ENCODE assay signal across 9 cellular contexts in genomic region chr19:11242864-11243797, GRCh38. TPM values are rescaled to one million over a fixed set of nuclear protein-coding genes. Genes with fewer than 3 reads are reported as not detected.
A peak's percentile ranks its signal among the peaks of the same experiment; 100 is the strongest.
DNase-seq lines count a peak whose midpoint lies in the region; ATAC-seq, FAIRE-seq and TF ChIP-seq lines count a peak whose summit lies in the region.
"Had no signal": no experiment of that assay in that cellular context is flagged by ENCODE, and none has a peak within 500 bp of the region (broad histone marks: within the 10 kb centered on the region; RNA-seq: fewer than 3 reads in every experiment).

No MANE protein-coding gene starts in this region.

- H4K5ac ChIP-seq in IMR-90 (ENCODE audit: low read depth, low read length) = no peak overlapping the region

- H3K4me3 ChIP-seq in GM12865 (ENCODE audit: low read depth, low read length) = no peak overlapping the region
- no peak overlapping the region for H3K4me3 ChIP-seq in IMR-90 (ENCODE audit: insufficient read depth, low read depth, low read length)
- no peak overlapping the region for H3K4me3 ChIP-seq in SU-DHL-6 (ENCODE audit: insufficient read depth, low read length, poor library complexity, severe bottlenecking)
- no peak overlapping the region for H3K4me3 ChIP-seq in heart left ventricle

- H3K4me2 ChIP-seq in IMR-90 (ENCODE audit: low read depth, low read length) (no peak overlapping the region), SU-DHL-6 (ENCODE audit: low read depth, low read length, poor library complexity, severe bottlenecking) (peak overlapping the region; percentile 59)

- H3K36me3 Mint-ChIP-seq in activated naive CD8-positive, alpha-beta T cell treated with anti-CD3 and anti-CD28 coated beads, Interleukin-2, amount 10 ng/mL, durations not matched to agents 7 days and 5 days = no peaks in the 10 kb centered on the region

- H4K8ac ChIP-seq in IMR-90 (ENCODE audit: low read depth in 2 of 2, low read length in 2 of 2) = peak overlapping the region in 1 of 2 experiments; percentile 70; a peak in 1 of 4 replicates

- H2BK20ac ChIP-seq in IMR-90 (ENCODE audit: low read depth, low read length) = peak overlapping the region; percentile 39

- H3K27me3 Mint-ChIP-seq in activated naive CD8-positive, alpha-beta T cell treated with anti-CD3 and anti-CD28 coated beads, Interleukin-2, amount 10 ng/mL, durations not matched to agents 7 days and 5 days = peaks cover 8% of the 10 kb centered on the region
- H3K27me3 Mint-ChIP-seq: stimulated activated naive CD8-positive, alpha-beta T cell treated with anti-CD3 and anti-CD28 coated beads, Interleukin-15, Interleukin-2, amounts not matched to agents 100 ng/mL and 50 ng/mL, for 24 hours had no signal

- H3K9me3 Mint-ChIP-seq in activated naive CD8-positive, alpha-beta T cell treated with anti-CD3 and anti-CD28 coated beads, Interleukin-2, amount 10 ng/mL, durations not matched to agents 7 days and 5 days = no peaks in the 10 kb centered on the region

- H3K56ac ChIP-seq in IMR-90 (ENCODE audit: extremely low read depth, insufficient read depth, low read length) = no peak overlapping the region

- H2AFZ ChIP-seq in IMR-90 (replicated peaks; ENCODE audit: low read length, poor library complexity) = peak overlapping the region; percentile 91
- no peak overlapping the region for H2AFZ ChIP-seq in SU-DHL-6 (ENCODE audit: low read depth, low read length, severe bottlenecking)

- H3K23ac ChIP-seq in IMR-90 (ENCODE audit: low read depth, low read length) = 0 out of 2 replicates have a peak overlapping the region, but pooled peaks have one; percentile 51

- H3K9me2 ChIP-seq in SU-DHL-6 (replicated peaks; ENCODE audit: insufficient read depth, low read length) = no peaks in the 10 kb centered on the region

- H3K4me1 ChIP-seq in IMR-90 (ENCODE audit: control insufficient read depth, insufficient read depth, low read length) (0 out of 2 replicates have a peak, but pooled peaks cover 1% of the 10 kb centered on the region), heart left ventricle (peaks cover 4 to 42% (median 22%) of the 10 kb centered on the region in 12 donors)

- peak overlapping the region; percentile 19; the same call in 1 of the 2 replicates for H2BK120ac ChIP-seq in IMR-90 (ENCODE audit: low read depth, low read length)

- H3K79me1 ChIP-seq in IMR-90 (ENCODE audit: low read depth in 1 of 2, low read length in 2 of 2) = no peaks in the 10 kb centered on the region

- peaks cover 3% of the 10 kb centered on the region for H3K4me1 Mint-ChIP-seq in activated naive CD8-positive, alpha-beta T cell treated with anti-CD3 and anti-CD28 coated beads, Interleukin-2, amount 10 ng/mL, durations not matched to agents 7 days and 5 days

- in situ Hi-C loops in IMR-90 (cut with MboI; ENCODE audit: low sequenced_read_pairs) = no loop called here

- no peak overlapping the region for H2BK15ac ChIP-seq in IMR-90 (ENCODE audit: low read depth, low read length)

- H4K20me1 ChIP-seq in IMR-90 (ENCODE audit: insufficient read depth, low read length) (no peaks in the 10 kb centered on the region), SU-DHL-6 (ENCODE audit: low read depth, low read length) (no peaks in the 10 kb centered on the region)

- TF ChIP-seq CTCF in GM12865 (IDR thresholded peaks at IDR 0.05; ENCODE audit: insufficient read depth, low read depth, low read length, missing control alignments) = peak; percentile 92
- peak; percentile 54 for TF ChIP-seq CTCF in IMR-90 (conservative IDR thresholded peaks at IDR 0.05; ENCODE audit: low read depth, low read length)
- TF ChIP-seq CTCF in SU-DHL-6 (IDR thresholded peaks at IDR 0.05; ENCODE audit: insufficient read depth, low read length, poor library complexity, severe bottlenecking) = peak; percentile 77
- TF ChIP-seq CTCF in heart left ventricle (IDR thresholded peaks at IDR 0.05) = peak; percentile 80 to 97 (median 90)

- peak overlapping the region; percentile 67 for H2AK9ac ChIP-seq in IMR-90 (replicated peaks; ENCODE audit: low read depth, low read length, poor library complexity)

- H2AK5ac ChIP-seq in IMR-90 (ENCODE audit: low read depth, low read length) = peak overlapping the region; percentile 20; the same call in 1 of the 2 replicates

- H3K4ac ChIP-seq in IMR-90 (ENCODE audit: low read depth, low read length) = peak overlapping the region; percentile 52

- ATAC-seq in IMR-90 (ENCODE audit: low read depth) (peak; percentile 100), heart left ventricle (peak; percentile 87 to 94 (median 90)), GM18907 (IDR thresholded peaks at IDR 0.05; ENCODE audit: unreplicated experiment) (no peak)
- peak; percentile 87 for ATAC-seq in activated naive CD8-positive, alpha-beta T cell treated with anti-CD3 and anti-CD28 coated beads, Interleukin-2, amount 10 ng/mL, durations not matched to agents 7 days and 5 days (ENCODE audit: low read depth)

- TF ChIP-seq RAD21 in IMR-90 (IDR thresholded peaks at IDR 0.05; ENCODE audit: low read length) = peak; percentile 31

- no peak overlapping the region for H3K9ac ChIP-seq in IMR-90 (ENCODE audit: low read depth, low read length)
- no peak overlapping the region for H3K9ac ChIP-seq in SU-DHL-6 (ENCODE audit: low read length)

- intact Hi-C loops in IMR-90 (cut with micrococcal nuclease) = loop anchor here (1.0 kb wide), 2 partner anchors 43 to 239 kb away; no protein-coding TSS in a partner anchor
- intact Hi-C loops in heart left ventricle (cut with DNase I) = loop anchor here in 7 of 10 donors (2.0 to 5.0 kb wide), 4 partner anchors 36 to 46 kb away; no protein-coding TSS in a partner anchor

- peaks cover 4% of the 10 kb centered on the region; the same call in 1 of the 2 replicates for H3K9me1 ChIP-seq in IMR-90 (ENCODE audit: insufficient read depth, low read length)

- H3K27me3 ChIP-seq in IMR-90 (ENCODE audit: control insufficient read depth, insufficient read depth, low read length) = no peaks in the 10 kb centered on the region
- no peaks in the 10 kb centered on the region for H3K27me3 ChIP-seq in SU-DHL-6 (ENCODE audit: low read length)
- no peaks in the 10 kb centered on the region for H3K27me3 ChIP-seq in heart left ventricle

- CTCF ChIA-PET in IMR-90 (lab: Yijun Ruan, JAX) = interaction anchor here (0.6 to 1.4 kb wide), 6 partner anchors 13 to 240 kb away, joined by 3 to 6 read pairs (median 4); no protein-coding TSS in a partner anchor

- dilution Hi-C loops in IMR-90 (cut with HindIII; ENCODE audit: low sequenced_read_pairs, unreplicated experiment) = no loop called here

- peak overlapping the region; percentile 45; the same call in 1 of the 2 replicates for H3K14ac ChIP-seq in IMR-90 (replicated peaks; ENCODE audit: low read depth, low read length)

- no peak overlapping the region for H3K27ac Mint-ChIP-seq in activated naive CD8-positive, alpha-beta T cell treated with anti-CD3 and anti-CD28 coated beads, Interleukin-2, amount 10 ng/mL, durations not matched to agents 7 days and 5 days
- H3K27ac Mint-ChIP-seq: stimulated activated naive CD8-positive, alpha-beta T cell treated with anti-CD3 and anti-CD28 coated beads, Interleukin-15, Interleukin-2, amounts not matched to agents 100 ng/mL and 50 ng/mL, for 24 hours had no signal

- peak; percentile 87 for DNase-seq in GM12865 (ENCODE audit: low read depth)
- peak; percentile 77 for DNase-seq in IMR-90
- DNase-seq in activated naive CD8-positive, alpha-beta T cell treated with anti-CD3 and anti-CD28 coated beads, Interleukin-2, amount 10 ng/mL, durations not matched to agents 7 days and 5 days = peak; percentile 90
- peak; percentile 94 to 98 (median 95) for DNase-seq in heart left ventricle
- DNase-seq in pulmonary artery endothelial cell (ENCODE audit: low read depth, low spot score) = peak; percentile 75
- DNase-seq in urothelium cell line (ENCODE audit: low spot score) = peak; percentile 89

- H3K36me3 ChIP-seq in IMR-90 (ENCODE audit: control insufficient read depth, insufficient read depth, low read length) (peaks cover 31% of the 10 kb centered on the region), SU-DHL-6 (ENCODE audit: low read length) (no peaks in the 10 kb centered on the region), heart left ventricle (peaks cover 0 to 90% (median 55%) of the 10 kb centered on the region in 9 donors)

- no peak overlapping the region for H3K27ac ChIP-seq in IMR-90 (ENCODE audit: insufficient read depth, low read length)
- H3K27ac ChIP-seq in SU-DHL-6 (ENCODE audit: low read depth, low read length) = no peak overlapping the region
- H3K27ac ChIP-seq in heart left ventricle = peak overlapping the region in 11 of 12 donors; percentile 60 to 89 (median 77)

- H3K79me2 ChIP-seq in SU-DHL-6 (ENCODE audit: insufficient read depth, low read length) = no peaks in the 10 kb centered on the region

- H3K9me3 ChIP-seq in IMR-90 (ENCODE audit: control insufficient read depth, insufficient read depth, low read length) (no peaks in the 10 kb centered on the region), SU-DHL-6 (ENCODE audit: insufficient read depth, low read length) (no peaks in the 10 kb centered on the region), heart left ventricle (peaks cover 0 to 15% (median 3%) of the 10 kb centered on the region in 12 donors)

- H3F3A ChIP-seq in SU-DHL-6 (ENCODE audit: insufficient read depth) = no peaks in the 10 kb centered on the region

- peak overlapping the region; percentile 49 for H3K4me3 Mint-ChIP-seq in activated naive CD8-positive, alpha-beta T cell treated with anti-CD3 and anti-CD28 coated beads, Interleukin-2, amount 10 ng/mL, durations not matched to agents 7 days and 5 days
- H3K4me3 Mint-ChIP-seq: stimulated activated naive CD8-positive, alpha-beta T cell treated with anti-CD3 and anti-CD28 coated beads, Interleukin-15, Interleukin-2, amounts not matched to agents 100 ng/mL and 50 ng/mL, for 24 hours had no signal

- no peak overlapping the region for H2BK5ac ChIP-seq in IMR-90 (ENCODE audit: low read depth, low read length, poor library complexity, severe bottlenecking)

- POLR2A ChIA-PET in IMR-90 (lab: Charles Lee; ENCODE audit: unreplicated experiment) = no interaction called here
- POLR2A ChIA-PET in activated naive CD8-positive, alpha-beta T cell treated with anti-CD3 and anti-CD28 coated beads, Interleukin-2, amount 10 ng/mL, durations not matched to agents 7 days and 5 days (lab: Charles Lee) = no interaction called here

- H3K18ac ChIP-seq in IMR-90 (ENCODE audit: low read depth, low read length) = no peak overlapping the region

- no peak overlapping the region for H4K91ac ChIP-seq in IMR-90 (ENCODE audit: insufficient read depth, low read depth, low read length)

- no TSS peak for BruUV-seq in IMR-90 (replicated peaks; lab: Mats Ljungman, UMichigan)

- WGBS in IMR-90 (ENCODE audit: extremely low coverage in 2 of 2, insufficient read length in 1 of 2), 2 experiments = 18% methylated on average over 25 of the region's 48 CpGs; no CpG with 5 or more reads in 1 of the 2 experiments
- WGBS in heart left ventricle, 4 donors = 34 to 54% (median 39%) methylated on average over 20 to 48 of the region's 48 CpGs

- TF ChIP-seq POLR2A in IMR-90 (IDR thresholded peaks at IDR 0.05; ENCODE audit: low read depth, low read length) (no peak), heart left ventricle (IDR thresholded peaks at IDR 0.05) (peak in 1 of 2 donors; percentile 39)

- FAIRE-seq in urothelium cell line (lab: Jason Lieb, UNC) = peak; percentile 42

RNA-seq across cellular contexts. Expression of gene ANGPTL8, which starts 3.7 kb away (rescaled TPM):
- total RNA-seq in IMR-90 (2012; rRNA removed) (not detected in 2 replicates), heart left ventricle (1 to 10 TPM in 1 of 9 donors, not detected in 8; 6.3 TPM), pulmonary artery endothelial cell (not detected in 2 replicates)
- polyA plus RNA-seq in IMR-90 (2012; rRNA removed) (not detected in 2 replicates), heart left ventricle (10 to 100 TPM in 1 of 2 donors, under 1 TPM in 1; 0.61 to 10.2 TPM)
- 0.09 TPM in 1 of 2 replicates, not detected in the other for polyA plus RNA-seq in IMR-90 (2012; cell fraction: cytosol; rRNA removed)
- polyA plus RNA-seq in IMR-90 (2012; cell fraction: nucleus; rRNA removed; ENCODE audit: low replicate concordance) = 0.34 and 0.60 TPM in 2 replicates
- total RNA-seq in activated naive CD8-positive, alpha-beta T cell treated with anti-CD3 and anti-CD28 coated beads, Interleukin-2, amount 10 ng/mL, durations not matched to agents 7 days and 5 days = not detected

RNA-seq across cellular contexts. Expression of gene DOCK6, which starts 19.2 kb away (rescaled TPM):
- 4.4 and 5.0 TPM in 2 replicates for total RNA-seq in IMR-90 (2012; rRNA removed)
- polyA plus RNA-seq in IMR-90 (2012; rRNA removed) = 17.7 and 18.4 TPM in 2 replicates
- polyA plus RNA-seq in IMR-90 (2012; cell fraction: cytosol; rRNA removed) = 6.9 and 15.1 TPM in 2 replicates
- polyA plus RNA-seq in IMR-90 (2012; cell fraction: nucleus; rRNA removed; ENCODE audit: low replicate concordance) = 64.0 and 119 TPM in 2 replicates
- under 1 TPM; 0.43 to 0.72 TPM for total RNA-seq in activated naive CD8-positive, alpha-beta T cell treated with anti-CD3 and anti-CD28 coated beads, Interleukin-2, amount 10 ng/mL, durations not matched to agents 7 days and 5 days
- 10 to 100 TPM; 21.6 to 57.8 (median 39.5) TPM for total RNA-seq in heart left ventricle
- 10 to 100 TPM; 25.6 to 36.0 TPM for polyA plus RNA-seq in heart left ventricle
- total RNA-seq in pulmonary artery endothelial cell = 53.3 and 66.8 TPM in 2 replicates

RNA-seq across cellular contexts. Expression of gene KANK2, which starts 45.8 kb away (rescaled TPM):
- 104 and 126 TPM in 2 replicates for total RNA-seq in IMR-90 (2012; rRNA removed)
- polyA plus RNA-seq in IMR-90 (2012; rRNA removed) = 156 and 176 TPM in 2 replicates
- polyA plus RNA-seq in IMR-90 (2012; cell fraction: cytosol; rRNA removed) = 95.0 and 131 TPM in 2 replicates
- 95.7 and 185 TPM in 2 replicates for polyA plus RNA-seq in IMR-90 (2012; cell fraction: nucleus; rRNA removed; ENCODE audit: low replicate concordance)
- 1 to 10 TPM; 5.3 to 7.9 TPM for total RNA-seq in activated naive CD8-positive, alpha-beta T cell treated with anti-CD3 and anti-CD28 coated beads, Interleukin-2, amount 10 ng/mL, durations not matched to agents 7 days and 5 days
- total RNA-seq in heart left ventricle = 1,000 to 10,000 TPM in 1 of 9 donors, 100 to 1,000 TPM in 8; 232 to 1,831 (median 296) TPM
- polyA plus RNA-seq in heart left ventricle = 100 to 1,000 TPM; 275 to 281 TPM
- total RNA-seq in pulmonary artery endothelial cell = 52.2 and 62.8 TPM in 2 replicates

RNA-seq across cellular contexts. Expression of gene TSPAN16, which starts 52.8 kb away (rescaled TPM):
- total RNA-seq in IMR-90 (2012; rRNA removed) (not detected in 2 replicates), heart left ventricle (not detected), pulmonary artery endothelial cell (not detected in 2 replicates)
- polyA plus RNA-seq in IMR-90 (2012; rRNA removed) (not detected in 2 replicates), heart left ventricle (not detected)
- not detected in 2 replicates for polyA plus RNA-seq in IMR-90 (2012; cell fraction: cytosol; rRNA removed)
- polyA plus RNA-seq in IMR-90 (2012; cell fraction: nucleus; rRNA removed; ENCODE audit: low replicate concordance) = not detected in 2 replicates
- not detected for total RNA-seq in activated naive CD8-positive, alpha-beta T cell treated with anti-CD3 and anti-CD28 coated beads, Interleukin-2, amount 10 ng/mL, durations not matched to agents 7 days and 5 days

Comparison
In these comparisons a context has a peak if more than half of its experiments do, and no peak if none do; other contexts are left out.
1. H3K27ac ChIP-seq: peak in heart left ventricle (11 of 12); none in IMR-90 (single experiment) and SU-DHL-6 (single experiment).
2. Peak in every context shown above with its lines, with median percentiles within 50 percentile points of each other: DNase-seq and CTCF ChIP-seq.